Comparison of ENCODE assay signal across 11 cellular contexts in genomic region chr4:90328558-90328957, GRCh38.
DNase-seq lines count a peak whose midpoint lies in the region; ATAC-seq and TF ChIP-seq lines count a peak whose summit lies in the region.
"Had no signal": no experiment of that assay in that cellular context is flagged by ENCODE, and none has a peak within 500 bp of the region (broad histone marks: within the 10 kb centered on the region; RNA-seq: fewer than 3 reads in every experiment).

No MANE protein-coding gene starts in this region.

- 79 to 86% methylated on average over 1 of the region's 2 CpGs for WGBS in endodermal cell (ENCODE audit: insufficient coverage in 1 of 2, insufficient read length in 1 of 2), 2 experiments

- H3K4me3 ChIP-seq in astrocyte of the spinal cord (ENCODE audit: low read depth, low read length) (no peak overlapping the region), endodermal cell (ENCODE audit: low read length) (no peak overlapping the region)
- H3K4me3 ChIP-seq: esophagus muscularis mucosa had no signal

- H3K27me3 ChIP-seq in endodermal cell (ENCODE audit: control insufficient read depth, insufficient read depth, low read length, poor library complexity, severe bottlenecking): no peaks in the 10 kb centered on the region
- H3K27me3 ChIP-seq: esophagus muscularis mucosa had no signal

- no peaks in the 10 kb centered on the region for H3K36me3 Mint-ChIP-seq in endodermal cell (ENCODE audit: low read depth)
- H3K36me3 Mint-ChIP-seq: natural killer cell had no signal

- H3K36me3 ChIP-seq in endodermal cell (ENCODE audit: control insufficient read depth, insufficient read depth, low read length): no peaks in the 10 kb centered on the region
- H3K36me3 ChIP-seq: esophagus muscularis mucosa had no signal

- no peak overlapping the region for H3K9ac ChIP-seq in endodermal cell (ENCODE audit: extremely low read depth, low read length, poor library complexity, severe bottlenecking)

- in situ Hi-C loops in astrocyte of the spinal cord (cut with HindIII; ENCODE audit: low sequenced_read_pairs): no loop called here

- ATAC-seq in left colon (peak; percentile 50), GM21528 (IDR thresholded peaks at IDR 0.05; ENCODE audit: low FRiP score, unreplicated experiment) (no peak), sciatic nerve (no peak)
- ATAC-seq: activated T-helper 17 cell treated with anti-CD3 and anti-CD28 coated beads, Interleukin-2, amount 50 U/mL, for 72 hours; natural killer cell had no signal

- DNase-seq in DMS153 (lab: John Stamatoyannopoulos, UW) (peak; percentile 52), NCI-H1436 (lab: John Stamatoyannopoulos, UW) (peak; percentile 15), astrocyte of the spinal cord (ENCODE audit: low read depth, low spot score) (peak; percentile 27), left colon (peak in 1 of 2 donors; percentile 38), sciatic nerve (ENCODE audit: low spot score) (no peak), endodermal cell (no peak)
- no peak for DNase-seq in activated CD4-positive, alpha-beta T cell treated with anti-CD3 and anti-CD28 coated beads for 1 hour
- DNase-seq: natural killer cell had no signal

- no peaks in the 10 kb centered on the region for H3K27me3 Mint-ChIP-seq in endodermal cell (ENCODE audit: insufficient read depth)
- H3K27me3 Mint-ChIP-seq: activated T-helper 17 cell treated with anti-CD3 and anti-CD28 coated beads, Interleukin-2, amount 50 U/mL, for 72 hours had no signal

- H3K4me3 Mint-ChIP-seq in endodermal cell: no peak overlapping the region
- H3K4me3 Mint-ChIP-seq: activated T-helper 17 cell treated with anti-CD3 and anti-CD28 coated beads, Interleukin-2, amount 50 U/mL, for 72 hours; natural killer cell had no signal

- intact Hi-C loops in left colon (cut with DNase I, micrococcal nuclease): no loop called here
- intact Hi-C loops in sciatic nerve (cut with DNase I): no loop called here

- H3K4me1 Mint-ChIP-seq in endodermal cell: peaks cover 2% of the 10 kb centered on the region
- H3K4me1 Mint-ChIP-seq: activated T-helper 17 cell treated with anti-CD3 and anti-CD28 coated beads, Interleukin-2, amount 50 U/mL, for 72 hours; natural killer cell had no signal

- TF ChIP-seq CTCF in astrocyte of the spinal cord (IDR thresholded peaks at IDR 0.05; ENCODE audit: low read depth, low read length): no peak
- TF ChIP-seq CTCF in endodermal cell (conservative IDR thresholded peaks at IDR 0.05): no peak

- no peaks in the 10 kb centered on the region for H3K4me1 ChIP-seq in endodermal cell (ENCODE audit: control insufficient read depth, insufficient read depth, low read length)
- H3K4me1 ChIP-seq: esophagus muscularis mucosa had no signal

- no peaks in the 10 kb centered on the region for H3K9me3 ChIP-seq in endodermal cell (ENCODE audit: control insufficient read depth, low read length)
- H3K9me3 ChIP-seq: esophagus muscularis mucosa had no signal

- no peak overlapping the region for H3K27ac Mint-ChIP-seq in endodermal cell
- H3K27ac Mint-ChIP-seq: activated T-helper 17 cell treated with anti-CD3 and anti-CD28 coated beads, Interleukin-2, amount 50 U/mL, for 72 hours; natural killer cell had no signal

- H3K9me3 Mint-ChIP-seq in endodermal cell: peaks cover 3% of the 10 kb centered on the region
- H3K9me3 Mint-ChIP-seq: activated T-helper 17 cell treated with anti-CD3 and anti-CD28 coated beads, Interleukin-2, amount 50 U/mL, for 72 hours; natural killer cell had no signal

- no peak overlapping the region for H3K27ac ChIP-seq in endodermal cell (ENCODE audit: low read depth, low read length)
- H3K27ac ChIP-seq: esophagus muscularis mucosa had no signal

Comparison
In these comparisons a context has a peak if more than half of its experiments do, and no peak if none do; other contexts are left out.
1. DNase-seq: peak in DMS153 (single experiment), NCI-H1436 (single experiment) and astrocyte of the spinal cord (single experiment); none in sciatic nerve (single experiment), activated CD4-positive, alpha-beta T cell treated with anti-CD3 and anti-CD28 coated beads for 1 hour (single experiment) and endodermal cell (single experiment).